Comparison of ENCODE assay signal across 37 cellular contexts in genomic region chr9:99393993-99394392, GRCh38.
"Had no signal": no experiment of that assay in that cellular context is flagged by ENCODE, and none has a peak within 500 bp of the region (broad histone marks: within the 10 kb centered on the region; RNA-seq: fewer than 3 reads in every experiment).

No MANE protein-coding gene starts in this region.

- H3K36me3 Mint-ChIP-seq: activated CD8-positive, alpha-beta memory T cell treated with anti-CD3 and anti-CD28 coated beads, Interleukin-2, amount 10 ng/mL, durations not matched to agents 7 days and 5 days; activated naive CD4-positive, alpha-beta T cell treated with anti-CD3 and anti-CD28 coated beads, Interleukin-2, amount 10 ng/mL, durations not matched to agents 7 days and 5 days; activated naive CD4-positive, alpha-beta T cell treated with anti-CD3 and anti-CD28 coated beads, Interleukin-2, amount 50 U/mL, for 24 hours; activated naive CD8-positive, alpha-beta T cell; activated naive CD8-positive, alpha-beta T cell treated with anti-CD3 and anti-CD28 coated beads, Interleukin-2, amount 10 ng/mL, durations not matched to agents 7 days and 5 days; brain; WTC11 had no signal

- DNase-seq: activated CD4-positive, alpha-beta memory T cell treated with anti-CD3 and anti-CD28 coated beads, Interleukin-2, amount 10 ng/mL, durations not matched to agents 7 days and 5 days; activated CD4-positive, alpha-beta T cell treated with anti-CD3 and anti-CD28 coated beads for 1 hour; activated CD4-positive, alpha-beta T cell treated with anti-CD3 and anti-CD28 coated beads for 36 hours; activated CD4-positive, alpha-beta T cell treated with anti-CD3 and anti-CD28 coated beads for 48 hours; activated CD4-positive, alpha-beta T cell treated with anti-CD3 and anti-CD28 coated beads, Interleukin-2, amount 10 ng/mL, durations not matched to agents 7 days and 5 days; activated CD4-positive, alpha-beta T cell treated with anti-CD3 and anti-CD28 coated beads, Interleukin-2, amount 50 U/mL, for 48 hours; activated CD4-positive, CD25-positive, alpha-beta regulatory T cell; activated CD8-positive, alpha-beta memory T cell treated with anti-CD3 and anti-CD28 coated beads for 24 hours; activated CD8-positive, alpha-beta memory T cell treated with anti-CD3 and anti-CD28 coated beads, Interleukin-2, amount 10 ng/mL, durations not matched to agents 7 days and 5 days; activated CD8-positive, alpha-beta memory T cell treated with anti-CD3 and anti-CD28 coated beads, Interleukin-2, amount 50 U/mL, for 48 hours; activated CD8-positive, alpha-beta T cell treated with anti-CD3 and anti-CD28 coated beads, Interleukin-2, amount 10 ng/mL, durations not matched to agents 7 days and 5 days; activated effector memory CD4-positive, alpha-beta T cell treated with Interleukin-2 at 50 U/mL for 16 hours; activated gamma-delta T cell; activated naive CD4-positive, alpha-beta T cell treated with anti-CD3 and anti-CD28 coated beads, Interleukin-2, amount 10 ng/mL, durations not matched to agents 7 days and 5 days; activated naive CD4-positive, alpha-beta T cell treated with Interleukin-2 at 50 U/mL for 16 hours; activated naive CD8-positive, alpha-beta T cell treated with anti-CD3 and anti-CD28 coated beads, Interleukin-2, amount 10 ng/mL, durations not matched to agents 7 days and 5 days; activated naive CD8-positive, alpha-beta T cell treated with anti-CD3 and anti-CD28 coated beads, Interleukin-2, amount 50 U/mL, for 24 hours; activated T-cell treated with anti-CD3 and anti-CD28 coated beads, Interleukin-2, amount 50 U/mL, for 24 hours; activated T-cell treated with anti-CD3 and anti-CD28 coated beads, Interleukin-2, amount 50 U/mL, for 48 hours; amygdala; anterior cingulate cortex; caudate nucleus; cerebellar nuclear complex; T-helper 1 cell; T-helper 2 cell; T-helper 9 cell had no signal

- H3K27ac Mint-ChIP-seq: activated CD4-positive, alpha-beta memory T cell treated with anti-CD3 and anti-CD28 coated beads, Interleukin-2, amount 10 ng/mL, durations not matched to agents 7 days and 5 days; activated CD4-positive, alpha-beta T cell treated with anti-CD3 and anti-CD28 coated beads for 36 hours; activated CD4-positive, alpha-beta T cell treated with anti-CD3 and anti-CD28 coated beads, Interleukin-2, amount 10 ng/mL, durations not matched to agents 7 days and 5 days; activated CD8-positive, alpha-beta memory T cell treated with anti-CD3 and anti-CD28 coated beads, Interleukin-2, amount 10 ng/mL, durations not matched to agents 7 days and 5 days; activated CD8-positive, alpha-beta T cell treated with anti-CD3 and anti-CD28 coated beads, Interleukin-2, amount 10 ng/mL, durations not matched to agents 7 days and 5 days; activated naive CD4-positive, alpha-beta T cell treated with anti-CD3 and anti-CD28 coated beads, Interleukin-2, amount 10 ng/mL, durations not matched to agents 7 days and 5 days; activated naive CD4-positive, alpha-beta T cell treated with anti-CD3 and anti-CD28 coated beads, Interleukin-2, amount 50 U/mL, for 24 hours; activated naive CD8-positive, alpha-beta T cell; activated naive CD8-positive, alpha-beta T cell treated with anti-CD3 and anti-CD28 coated beads, Interleukin-2, amount 10 ng/mL, durations not matched to agents 7 days and 5 days; activated naive CD8-positive, alpha-beta T cell treated with anti-CD3 and anti-CD28 coated beads, Interleukin-2, amount 50 U/mL, for 24 hours; activated T-cell treated with anti-CD3 and anti-CD28 coated beads, Interleukin-2, amount 50 U/mL, for 24 hours; activated T-helper 2 cell treated with anti-CD3 and anti-CD28 coated beads, Interferon-gamma antibody, Interleukin-2, Interleukin-4, amounts not matched to agents 10 μg/mL and 5 μg/mL and 100 μg/mL, durations not matched to agents 14 hours and 24 hours and 36 hours; brain; T-helper 1 cell treated with Interleukin-12 subunit alpha and Interleukin-12 subunit beta and Interleukin-4 antibody, amounts not matched to agents 30 μg/mL and 1 μg/mL, for 36 hours; T-helper 2 cell treated with Interferon-gamma antibody and Interleukin-4, amounts not matched to agents 5 μg/mL and 100 μg/mL, for 36 hours; WTC11 had no signal

- H3K27ac ChIP-seq: ascending aorta, cardiac muscle cell, VCaP had no signal

- H3K4me3 ChIP-seq: ascending aorta, cardiac muscle cell had no signal

- H3K9me3 ChIP-seq: ascending aorta had no signal

- H3K27me3 Mint-ChIP-seq: activated CD4-positive, alpha-beta memory T cell treated with anti-CD3 and anti-CD28 coated beads, Interleukin-2, amount 10 ng/mL, durations not matched to agents 7 days and 5 days; activated CD4-positive, alpha-beta T cell treated with anti-CD3 and anti-CD28 coated beads for 36 hours; activated CD4-positive, alpha-beta T cell treated with anti-CD3 and anti-CD28 coated beads, Interleukin-2, amount 10 ng/mL, durations not matched to agents 7 days and 5 days; activated CD8-positive, alpha-beta memory T cell treated with anti-CD3 and anti-CD28 coated beads, Interleukin-2, amount 10 ng/mL, durations not matched to agents 7 days and 5 days; activated naive CD4-positive, alpha-beta T cell treated with anti-CD3 and anti-CD28 coated beads, Interleukin-2, amount 10 ng/mL, durations not matched to agents 7 days and 5 days; activated naive CD4-positive, alpha-beta T cell treated with anti-CD3 and anti-CD28 coated beads, Interleukin-2, amount 50 U/mL, for 24 hours; activated naive CD8-positive, alpha-beta T cell; activated T-cell treated with anti-CD3 and anti-CD28 coated beads, Interleukin-2, amount 50 U/mL, for 24 hours; brain; central memory CD8-positive, alpha-beta T cell had no signal

- H3K4me1 ChIP-seq: ascending aorta had no signal

- H3K27me3 ChIP-seq: ascending aorta, cardiac muscle cell had no signal

- H3K9me3 Mint-ChIP-seq: activated CD4-positive, alpha-beta memory T cell treated with anti-CD3 and anti-CD28 coated beads, Interleukin-2, amount 10 ng/mL, durations not matched to agents 7 days and 5 days; activated CD4-positive, alpha-beta T cell treated with anti-CD3 and anti-CD28 coated beads, Interleukin-2, amount 10 ng/mL, durations not matched to agents 7 days and 5 days; activated naive CD4-positive, alpha-beta T cell treated with anti-CD3 and anti-CD28 coated beads, Interleukin-2, amount 10 ng/mL, durations not matched to agents 7 days and 5 days; activated naive CD4-positive, alpha-beta T cell treated with anti-CD3 and anti-CD28 coated beads, Interleukin-2, amount 50 U/mL, for 24 hours; activated naive CD8-positive, alpha-beta T cell treated with anti-CD3 and anti-CD28 coated beads, Interleukin-2, amount 10 ng/mL, durations not matched to agents 7 days and 5 days; activated naive CD8-positive, alpha-beta T cell treated with anti-CD3 and anti-CD28 coated beads, Interleukin-2, amount 50 U/mL, for 24 hours; activated T-cell treated with anti-CD3 and anti-CD28 coated beads, Interleukin-2, amount 50 U/mL, for 24 hours; activated T-helper 2 cell treated with anti-CD3 and anti-CD28 coated beads, Interferon-gamma antibody, Interleukin-2, Interleukin-4, amounts not matched to agents 10 μg/mL and 5 μg/mL and 100 μg/mL, durations not matched to agents 14 hours and 24 hours and 36 hours; central memory CD8-positive, alpha-beta T cell; T-helper 1 cell treated with Interleukin-12 subunit alpha and Interleukin-12 subunit beta and Interleukin-4 antibody, amounts not matched to agents 30 μg/mL and 1 μg/mL, for 36 hours; T-helper 2 cell treated with Interferon-gamma antibody and Interleukin-4, amounts not matched to agents 5 μg/mL and 100 μg/mL, for 36 hours had no signal

- H3K36me3 ChIP-seq: ascending aorta, cardiac muscle cell had no signal

- H3K4me1 Mint-ChIP-seq: activated CD4-positive, alpha-beta memory T cell treated with anti-CD3 and anti-CD28 coated beads, Interleukin-2, amount 10 ng/mL, durations not matched to agents 7 days and 5 days; activated CD4-positive, alpha-beta T cell treated with anti-CD3 and anti-CD28 coated beads for 36 hours; activated CD4-positive, alpha-beta T cell treated with anti-CD3 and anti-CD28 coated beads, Interleukin-2, amount 10 ng/mL, durations not matched to agents 7 days and 5 days; activated CD8-positive, alpha-beta memory T cell treated with anti-CD3 and anti-CD28 coated beads, Interleukin-2, amount 10 ng/mL, durations not matched to agents 7 days and 5 days; activated naive CD4-positive, alpha-beta T cell treated with anti-CD3 and anti-CD28 coated beads, Interleukin-2, amount 10 ng/mL, durations not matched to agents 7 days and 5 days; activated naive CD4-positive, alpha-beta T cell treated with anti-CD3 and anti-CD28 coated beads, Interleukin-2, amount 50 U/mL, for 24 hours; activated naive CD8-positive, alpha-beta T cell treated with anti-CD3 and anti-CD28 coated beads, Interleukin-2, amount 10 ng/mL, durations not matched to agents 7 days and 5 days; brain; central memory CD8-positive, alpha-beta T cell; WTC11 had no signal

- H3K4me3 Mint-ChIP-seq: activated CD4-positive, alpha-beta memory T cell treated with anti-CD3 and anti-CD28 coated beads, Interleukin-2, amount 10 ng/mL, durations not matched to agents 7 days and 5 days; activated CD4-positive, alpha-beta T cell treated with anti-CD3 and anti-CD28 coated beads for 36 hours; activated CD4-positive, alpha-beta T cell treated with anti-CD3 and anti-CD28 coated beads, Interleukin-2, amount 10 ng/mL, durations not matched to agents 7 days and 5 days; activated CD8-positive, alpha-beta memory T cell treated with anti-CD3 and anti-CD28 coated beads, Interleukin-2, amount 10 ng/mL, durations not matched to agents 7 days and 5 days; activated CD8-positive, alpha-beta T cell treated with anti-CD3 and anti-CD28 coated beads, Interleukin-2, amount 10 ng/mL, durations not matched to agents 7 days and 5 days; activated naive CD4-positive, alpha-beta T cell treated with anti-CD3 and anti-CD28 coated beads, Interleukin-2, amount 10 ng/mL, durations not matched to agents 7 days and 5 days; activated naive CD4-positive, alpha-beta T cell treated with anti-CD3 and anti-CD28 coated beads, Interleukin-2, amount 50 U/mL, for 24 hours; activated naive CD8-positive, alpha-beta T cell; activated naive CD8-positive, alpha-beta T cell treated with anti-CD3 and anti-CD28 coated beads, Interleukin-2, amount 10 ng/mL, durations not matched to agents 7 days and 5 days; activated naive CD8-positive, alpha-beta T cell treated with anti-CD3 and anti-CD28 coated beads, Interleukin-2, amount 50 U/mL, for 24 hours; activated T-cell treated with anti-CD3 and anti-CD28 coated beads, Interleukin-2, amount 50 U/mL, for 24 hours; brain; central memory CD8-positive, alpha-beta T cell; T-helper 1 cell treated with Interleukin-12 subunit alpha and Interleukin-12 subunit beta and Interleukin-4 antibody, amounts not matched to agents 30 μg/mL and 1 μg/mL, for 36 hours; T-helper 2 cell treated with Interferon-gamma antibody and Interleukin-4, amounts not matched to agents 5 μg/mL and 100 μg/mL, for 36 hours; WTC11 had no signal
